ENCODE assay signal across 13 cellular contexts in the genomic region with DNA sequence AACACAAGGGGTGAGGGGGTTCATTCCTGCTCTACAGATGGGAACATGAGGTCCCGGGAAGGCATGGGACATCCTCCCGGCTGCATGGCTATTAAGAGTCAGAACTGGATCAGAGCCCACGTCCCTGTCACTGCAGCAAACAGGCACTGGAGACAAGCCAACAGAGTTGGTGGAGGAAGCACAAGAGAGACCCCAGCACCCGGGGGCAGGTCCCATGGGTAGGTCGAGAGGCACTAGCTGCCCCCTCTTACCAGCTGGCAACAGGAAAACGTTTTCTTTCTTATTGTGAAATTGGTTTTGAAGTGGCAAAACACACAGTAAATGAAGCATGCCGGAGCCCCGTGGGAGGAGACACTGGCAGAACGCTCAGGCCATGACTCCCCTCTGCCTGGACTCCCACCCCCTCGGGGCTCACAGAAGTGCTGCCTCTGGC. TPM values are rescaled to one million over a fixed set of nuclear protein-coding genes. Genes with fewer than 3 reads are reported as not detected.
A peak's percentile ranks its signal among the peaks of the same experiment; 100 is the strongest.
DNase-seq lines count a peak whose midpoint lies in the region; ATAC-seq and TF ChIP-seq lines count a peak whose summit lies in the region.
"Had no signal": no experiment of that assay in that cellular context is flagged by ENCODE, and none has a peak within 500 bp of the region (broad histone marks: within the 10 kb centered on the region; RNA-seq: fewer than 3 reads in every experiment).

No MANE protein-coding gene starts in this region.

- H3K27me3 Mint-ChIP-seq in chondrocyte (ENCODE audit: low read depth) (no peaks in the 10 kb centered on the region), naive B cell (no peaks in the 10 kb centered on the region)

- no peaks in the 10 kb centered on the region for H3K4me1 ChIP-seq in HAP-1
- H3K4me1 ChIP-seq in ovary (ENCODE audit: insufficient read depth), result peaks cover 7% of the 10 kb centered on the region

- ATAC-seq in Right ventricle myocardium inferior (peak; percentile 26), naive B cell (ENCODE audit: low read depth in 2 of 2) (peak in 1 of 2 donors; percentile 34)
- ATAC-seq: mucosa of descending colon, PC-3 had no signal

- H3K4me1 Mint-ChIP-seq in chondrocyte (ENCODE audit: low read depth), result peaks cover 18% of the 10 kb centered on the region
- peaks cover 37 to 42% (median 38%) of the 10 kb centered on the region in 3 donors for H3K4me1 Mint-ChIP-seq in naive B cell

- intact Hi-C loops in Right ventricle myocardium inferior (cut with DNase I), result loop anchor here (5.0 kb wide), 1 partner anchor 44 kb away; the partner anchor contains the start of gene SYNE3
- intact Hi-C loops in cardiac septum (cut with DNase I), result no loop called here
- intact Hi-C loops in ovary (cut with DNase I), result loop anchor here in 1 of 4 donors (10.0 kb wide), 1 partner anchor 52 kb away; no protein-coding TSS in a partner anchor

- no peak for TF ChIP-seq EP300 in ovary (IDR thresholded peaks at IDR 0.05)

- H3K36me3 Mint-ChIP-seq in chondrocyte (ENCODE audit: low read depth), result peaks cover 29% of the 10 kb centered on the region
- H3K36me3 Mint-ChIP-seq in naive B cell, result peaks cover 24 to 45% of the 10 kb centered on the region in 2 donors

- TF ChIP-seq CTCF in chondrocyte (IDR thresholded peaks at IDR 0.05), result no peak
- no peak for TF ChIP-seq CTCF in ovary (IDR thresholded peaks at IDR 0.05)
- no peak for TF ChIP-seq CTCF in WERI-Rb-1 (IDR thresholded peaks at IDR 0.05; ENCODE audit: low read depth, low read length)

- H3K9me3 Mint-ChIP-seq in chondrocyte (ENCODE audit: low read depth), result no peaks in the 10 kb centered on the region
- H3K9me3 Mint-ChIP-seq in naive B cell, result no peaks in the 10 kb centered on the region

- H3K9me3 ChIP-seq in HAP-1 (no peaks in the 10 kb centered on the region), ovary (no peaks in the 10 kb centered on the region), WERI-Rb-1 (ENCODE audit: severe bottlenecking) (no peaks in the 10 kb centered on the region)
- H3K9me3 ChIP-seq: mucosa of descending colon, sigmoid colon had no signal

- H3K4me3 Mint-ChIP-seq in chondrocyte (ENCODE audit: unreplicated experiment) (no peak overlapping the region), naive B cell (peak overlapping the region in 7 of 8 donors; percentile 34 to 83 (median 47))

- H3K27ac Mint-ChIP-seq in chondrocyte (ENCODE audit: unreplicated experiment) (peak overlapping the region; percentile 57), naive B cell (peak overlapping the region; percentile 52 to 93 (median 81))

- no peak for TF ChIP-seq POLR2A in ovary (IDR thresholded peaks at IDR 0.05)

- DNase-seq in Right ventricle myocardium inferior (ENCODE audit: missing footprints) (no peak), cardiac septum (ENCODE audit: low spot score) (no peak), chondrocyte (ENCODE audit: low spot score) (no peak), naive B cell (no peak), HAP-1 (ENCODE audit: low spot score in 2 of 2) (no peak), ovary (no peak), WERI-Rb-1 (no peak), NCI-H2171 treated with DMSO at 0.1 percent for 48 hours (lab: John Stamatoyannopoulos, UW) (no peak)
- DNase-seq: mucosa of descending colon, NCI-H2171, PC-3, sigmoid colon had no signal

- no peak overlapping the region for H3K4me3 ChIP-seq in HAP-1
- no peak overlapping the region for H3K4me3 ChIP-seq in ovary
- H3K4me3 ChIP-seq in WERI-Rb-1 (ENCODE audit: low read depth, low read length), result no peak overlapping the region
- H3K4me3 ChIP-seq: mucosa of descending colon, sigmoid colon had no signal

- H3K27me3 ChIP-seq in HAP-1 (ENCODE audit: low read depth) (no peaks in the 10 kb centered on the region), ovary (no peaks in the 10 kb centered on the region), WERI-Rb-1 (ENCODE audit: insufficient read depth, low read depth, severe bottlenecking) (no peaks in the 10 kb centered on the region)
- H3K27me3 ChIP-seq: sigmoid colon had no signal

- H3K36me3 ChIP-seq in HAP-1 (replicated peaks) (no peaks in the 10 kb centered on the region), ovary (no peaks in the 10 kb centered on the region), WERI-Rb-1 (no peaks in the 10 kb centered on the region)

- H3K27ac ChIP-seq in ovary (no peak overlapping the region), WERI-Rb-1 (no peak overlapping the region)
- H3K27ac ChIP-seq: sigmoid colon had no signal

- in situ Hi-C loops in HAP-1 (cut with MboI; ENCODE audit: low sequenced_read_pairs), result no loop called here

- WGBS in ovary, 3 donors, result 35 to 43% (median 41%) methylated on average over 10 of the region's 10 CpGs

RNA-seq across cellular contexts. Expression of gene SYNE3, which starts 43.6 kb away (rescaled TPM):
- total RNA-seq in Right ventricle myocardium inferior (16.5 TPM), cardiac septum (12.4 TPM), chondrocyte (21.4 to 22.3 TPM (median 22.0 TPM) in 3 replicates), ovary (10 to 100 TPM in 5 of 7 donors, 1 to 10 TPM in 2; 6.4 to 26.0 (median 14.9) TPM)
- polyA plus RNA-seq in naive B cell (ENCODE audit: low read depth in 6 of 6) (1 to 10 TPM in 5 of 6 donors, under 1 TPM in 1; 0.71 to 9.4 (median 5.3) TPM), ovary (1 to 10 TPM; 3.7 to 5.1 TPM)
- total RNA-seq: epithelial cell of proximal tubule had no signal
